ENCODE assay signal across 8 cellular contexts in genomic region chr2:110854355-110855081, GRCh38.
DNase-seq lines count a peak whose midpoint lies in the region; ATAC-seq and TF ChIP-seq lines count a peak whose summit lies in the region.

No MANE protein-coding gene starts in this region.

- peaks cover 6% of the 10 kb centered on the region; the same call in 1 of the 2 replicates for H3K4me1 Mint-ChIP-seq in HFFc6 (ENCODE audit: low read depth)
- H3K4me1 Mint-ChIP-seq in activated CD4-positive, alpha-beta memory T cell treated with anti-CD3 and anti-CD28 coated beads, Interleukin-2, amount 10 ng/mL, durations not matched to agents 7 days and 5 days: peaks cover 54% of the 10 kb centered on the region

- POLR2A ChIA-PET in activated CD4-positive, alpha-beta memory T cell treated with anti-CD3 and anti-CD28 coated beads, Interleukin-2, amount 10 ng/mL, durations not matched to agents 7 days and 5 days (lab: Charles Lee): no interaction called here

- H3K9me3 Mint-ChIP-seq in HFFc6: no peaks in the 10 kb centered on the region
- H3K9me3 Mint-ChIP-seq in activated CD4-positive, alpha-beta memory T cell treated with anti-CD3 and anti-CD28 coated beads, Interleukin-2, amount 10 ng/mL, durations not matched to agents 7 days and 5 days: no peaks in the 10 kb centered on the region

- ATAC-seq in HG02571 (IDR thresholded peaks at IDR 0.05; ENCODE audit: unreplicated experiment): no peak

- TF ChIP-seq CTCF in HFFc6 (IDR thresholded peaks at IDR 0.05) (peak; percentile 44; the same call in 1 of the 2 replicates), coronary artery (IDR thresholded peaks at IDR 0.05) (no peak)

- no peak overlapping the region for H3K27ac ChIP-seq in coronary artery

- no peaks in the 10 kb centered on the region for H3K36me3 Mint-ChIP-seq in HFFc6 (ENCODE audit: low read depth)
- H3K36me3 Mint-ChIP-seq in activated CD4-positive, alpha-beta memory T cell treated with anti-CD3 and anti-CD28 coated beads, Interleukin-2, amount 10 ng/mL, durations not matched to agents 7 days and 5 days (ENCODE audit: low read depth): no peaks in the 10 kb centered on the region

- no peak overlapping the region for H3K4me3 Mint-ChIP-seq in HFFc6
- no peak overlapping the region for H3K4me3 Mint-ChIP-seq in activated CD4-positive, alpha-beta memory T cell treated with anti-CD3 and anti-CD28 coated beads, Interleukin-2, amount 10 ng/mL, durations not matched to agents 7 days and 5 days

- DNase-seq in ELR (ENCODE audit: low read depth) (peak; percentile 21), HFFc6 (no peak), mesenteric fat pad (ENCODE audit: low spot score) (peak; percentile 53), NCI-H748 (lab: John Stamatoyannopoulos, UW; ENCODE audit: unreplicated experiment) (no peak), coronary artery (ENCODE audit: low spot score) (no peak)
- peak; percentile 52 for DNase-seq in activated CD8-positive, alpha-beta memory T cell treated with anti-CD3 and anti-CD28 coated beads, Interleukin-2, amount 50 U/mL, for 48 hours
- DNase-seq in activated CD4-positive, alpha-beta memory T cell treated with anti-CD3 and anti-CD28 coated beads, Interleukin-2, amount 10 ng/mL, durations not matched to agents 7 days and 5 days: no peak

- CTCF ChIA-PET in activated CD4-positive, alpha-beta memory T cell treated with anti-CD3 and anti-CD28 coated beads, Interleukin-2, amount 10 ng/mL, durations not matched to agents 7 days and 5 days (lab: Charles Lee): interaction anchor here (2.2 to 2.9 kb wide), 3 partner anchors 11 to 43 kb away, joined by 10 to 11 read pairs (median 11); no protein-coding TSS in a partner anchor

- no peak overlapping the region for H3K27ac Mint-ChIP-seq in HFFc6
- no peak overlapping the region for H3K27ac Mint-ChIP-seq in activated CD4-positive, alpha-beta memory T cell treated with anti-CD3 and anti-CD28 coated beads, Interleukin-2, amount 10 ng/mL, durations not matched to agents 7 days and 5 days

- H3K4me3 ChIP-seq in coronary artery: no peak overlapping the region

- H3K27me3 Mint-ChIP-seq in HFFc6 (ENCODE audit: insufficient read depth): peaks cover 36% of the 10 kb centered on the region
- peaks cover 49% of the 10 kb centered on the region for H3K27me3 Mint-ChIP-seq in activated CD4-positive, alpha-beta memory T cell treated with anti-CD3 and anti-CD28 coated beads, Interleukin-2, amount 10 ng/mL, durations not matched to agents 7 days and 5 days

Comparison
In these comparisons a context has a peak if more than half of its experiments do, and no peak if none do; other contexts are left out.
1. DNase-seq: peak in ELR (single experiment), activated CD8-positive, alpha-beta memory T cell treated with anti-CD3 and anti-CD28 coated beads, Interleukin-2, amount 50 U/mL, for 48 hours (single experiment) and mesenteric fat pad (single experiment); none in HFFc6 (single experiment), NCI-H748 (single experiment), coronary artery (single experiment) and activated CD4-positive, alpha-beta memory T cell treated with anti-CD3 and anti-CD28 coated beads, Interleukin-2, amount 10 ng/mL, durations not matched to agents 7 days and 5 days (single experiment).